In genomic region chr21:43767980-43768867, GRCh38 we compare ENCODE assay signal across 8 cellular contexts. TPM values are rescaled to one million over a fixed set of nuclear protein-coding genes. Genes with fewer than 3 reads are reported as not detected.
DNase-seq lines count a peak whose midpoint lies in the region; TF ChIP-seq lines count a peak whose summit lies in the region.

No MANE protein-coding gene starts in this region.

- H3K36me3 Mint-ChIP-seq in neural crest cell (ENCODE audit: low read depth) (no peaks in the 10 kb centered on the region), CD14-positive monocyte (peaks cover 15 to 19% of the 10 kb centered on the region in 2 donors)
- H3K36me3 Mint-ChIP-seq in T-helper 2 cell treated with Interferon-gamma antibody and Interleukin-4, amounts not matched to agents 5 μg/mL and 100 μg/mL, for 36 hours (ENCODE audit: low read depth): peaks cover 15% of the 10 kb centered on the region

- intact Hi-C loops in PC-9 (cut with micrococcal nuclease; ENCODE audit: unreplicated experiment) (loop anchor here (2.0 kb wide), 2 partner anchors 21 to 39 kb away; partner anchors contain the start of gene RRP1), esophagus squamous epithelium (cut with DNase I) (no loop called here), CD14-positive monocyte (cut with micrococcal nuclease) (no loop called here)

- DNase-seq in COLO829 (ENCODE audit: low spot score) (peak; percentile 20), PC-9 (peak; percentile 84 to 93), esophagus squamous epithelium (lab: John Stamatoyannopoulos, UW) (no peak), neural crest cell (ENCODE audit: low read depth, low spot score) (no peak), NCI-H146 (lab: John Stamatoyannopoulos, UW) (no peak), CD14-positive monocyte (ENCODE audit: low spot score) (no peak), putamen (ENCODE audit: low spot score) (no peak)
- DNase-seq in T-helper 2 cell treated with Interferon-gamma antibody and Interleukin-4, amounts not matched to agents 5 μg/mL and 100 μg/mL, for 36 hours (ENCODE audit: low spot score): no peak

- H4K20me1 ChIP-seq in PC-9 (ENCODE audit: insufficient read depth): no peaks in the 10 kb centered on the region

- no peaks in the 10 kb centered on the region for H3K9me3 ChIP-seq in PC-9 (ENCODE audit: insufficient read depth, low read depth)
- no peaks in the 10 kb centered on the region for H3K9me3 ChIP-seq in esophagus squamous epithelium

- H3K4me1 ChIP-seq in PC-9 (replicated peaks; ENCODE audit: insufficient read depth) (peaks cover 33% of the 10 kb centered on the region), esophagus squamous epithelium (peaks cover 31 to 85% (median 40%) of the 10 kb centered on the region in 3 donors)

- H3K9me3 Mint-ChIP-seq in neural crest cell: no peaks in the 10 kb centered on the region
- H3K9me3 Mint-ChIP-seq in T-helper 2 cell treated with Interferon-gamma antibody and Interleukin-4, amounts not matched to agents 5 μg/mL and 100 μg/mL, for 36 hours: no peaks in the 10 kb centered on the region
- H3K9me3 Mint-ChIP-seq in CD14-positive monocyte: peaks cover 5 to 16% (median 9%) of the 10 kb centered on the region in 7 donors

- H3K27me3 ChIP-seq in PC-9 (ENCODE audit: insufficient read depth, low read depth) (no peaks in the 10 kb centered on the region), esophagus squamous epithelium (no peaks in the 10 kb centered on the region)

- peak overlapping the region; percentile 98 for H3K27ac ChIP-seq in PC-9
- peak overlapping the region; percentile 80 to 88 (median 84) for H3K27ac ChIP-seq in esophagus squamous epithelium

- peaks cover 28% of the 10 kb centered on the region for H3K4me1 Mint-ChIP-seq in neural crest cell
- H3K4me1 Mint-ChIP-seq in T-helper 2 cell treated with Interferon-gamma antibody and Interleukin-4, amounts not matched to agents 5 μg/mL and 100 μg/mL, for 36 hours (ENCODE audit: low read depth): peaks cover 4% of the 10 kb centered on the region
- peaks cover 23% of the 10 kb centered on the region for H3K4me1 Mint-ChIP-seq in CD14-positive monocyte

- no TSS peak for BruUV-seq in PC-9 (replicated peaks; lab: Mats Ljungman, UMichigan)

- POLR2A ChIA-PET in PC-9 (lab: Charles Lee; ENCODE audit: unreplicated experiment): interaction anchor here (0.6 to 0.7 kb wide), 3 partner anchors 9 to 124 kb away, joined by 4 to 9 read pairs (median 5); no protein-coding TSS in a partner anchor

- peak overlapping the region; percentile 78 for H3K4me2 ChIP-seq in PC-9

- H3K4me3 Mint-ChIP-seq in neural crest cell (peak overlapping the region; percentile 31), CD14-positive monocyte (peak overlapping the region in 1 of 2 donors; percentile 63)
- no peak overlapping the region for H3K4me3 Mint-ChIP-seq in T-helper 2 cell treated with Interferon-gamma antibody and Interleukin-4, amounts not matched to agents 5 μg/mL and 100 μg/mL, for 36 hours

- H3K27ac Mint-ChIP-seq in neural crest cell (ENCODE audit: unreplicated experiment) (peak overlapping the region; percentile 92), CD14-positive monocyte (peak overlapping the region in 3 of 7 donors; percentile 16 to 69 (median 49))
- no peak overlapping the region for H3K27ac Mint-ChIP-seq in T-helper 2 cell treated with Interferon-gamma antibody and Interleukin-4, amounts not matched to agents 5 μg/mL and 100 μg/mL, for 36 hours

- H3K36me3 ChIP-seq in PC-9 (ENCODE audit: low read depth): peaks cover 3% of the 10 kb centered on the region
- H3K36me3 ChIP-seq in esophagus squamous epithelium: peaks cover 0 to 12% (median 2%) of the 10 kb centered on the region in 3 donors

- H3K27me3 Mint-ChIP-seq in neural crest cell (ENCODE audit: low read depth): no peaks in the 10 kb centered on the region
- no peaks in the 10 kb centered on the region for H3K27me3 Mint-ChIP-seq in T-helper 2 cell treated with Interferon-gamma antibody and Interleukin-4, amounts not matched to agents 5 μg/mL and 100 μg/mL, for 36 hours (ENCODE audit: low read depth)
- H3K27me3 Mint-ChIP-seq in CD14-positive monocyte (ENCODE audit: low read depth in 3 of 3): peaks cover 2 to 5% (median 5%) of the 10 kb centered on the region in 3 donors

- 52 to 63% methylated on average over 15 to 23 of the region's 34 CpGs for WGBS in esophagus squamous epithelium, 2 donors

- H3K9me2 ChIP-seq in PC-9 (ENCODE audit: insufficient read depth): no peaks in the 10 kb centered on the region

- CTCF ChIA-PET in PC-9 (lab: Charles Lee): no interaction called here

- H3F3A ChIP-seq in PC-9 (ENCODE audit: insufficient read depth, low read depth): peaks cover 63% of the 10 kb centered on the region

- peak overlapping the region; percentile 5; the same call in 1 of the 2 replicates for H2AFZ ChIP-seq in PC-9

- TF ChIP-seq POLR2A in esophagus squamous epithelium (IDR thresholded peaks at IDR 0.05): no peak

- TF ChIP-seq CTCF in PC-9 (conservative IDR thresholded peaks at IDR 0.05) (no peak), esophagus squamous epithelium (IDR thresholded peaks at IDR 0.05) (no peak), neural crest cell (conservative IDR thresholded peaks at IDR 0.05) (no peak), CD14-positive monocyte (IDR thresholded peaks at IDR 0.05) (no peak)

- H3K4me3 ChIP-seq in PC-9: peak overlapping the region; percentile 29; the same call in 1 of the 2 replicates
- H3K4me3 ChIP-seq in esophagus squamous epithelium: no peak overlapping the region

- peaks cover 5% of the 10 kb centered on the region for H3K79me2 ChIP-seq in PC-9 (ENCODE audit: low read depth)

RNA-seq across cellular contexts. Expression of gene CSTB, which starts 7.9 kb away (rescaled TPM):
- 88.5 and 136 TPM in 2 replicates for total RNA-seq in PC-9 (2021)
- total RNA-seq in esophagus squamous epithelium: 100 to 1,000 TPM; 375 to 700 (median 481) TPM
- total RNA-seq in neural crest cell: 37.1 and 40.9 TPM in 2 replicates
- 100 to 1,000 TPM; 115 to 120 TPM for polyA plus RNA-seq in CD14-positive monocyte

RNA-seq across cellular contexts. Expression of gene RRP1, which starts 21.2 kb away (rescaled TPM):
- total RNA-seq in PC-9 (2021) (24.9 and 28.0 TPM in 2 replicates), esophagus squamous epithelium (10 to 100 TPM; 22.5 to 37.2 (median 30.4) TPM), neural crest cell (49.0 and 49.4 TPM in 2 replicates)
- polyA plus RNA-seq in CD14-positive monocyte: 1 to 10 TPM; 2.7 to 4.6 TPM

RNA-seq across cellular contexts. Expression of gene PDXK, which starts 49.3 kb away (rescaled TPM):
- 175 and 189 TPM in 2 replicates for total RNA-seq in PC-9 (2021)
- 100 to 1,000 TPM in 2 of 4 donors, 10 to 100 TPM in 2; 42.9 to 114 (median 82.0) TPM for total RNA-seq in esophagus squamous epithelium
- 59.3 and 67.3 TPM in 2 replicates for total RNA-seq in neural crest cell
- 100 to 1,000 TPM; 210 to 214 TPM for polyA plus RNA-seq in CD14-positive monocyte

Comparison
In these comparisons a context has a peak if more than half of its experiments do, and no peak if none do; other contexts are left out.
1. DNase-seq: peak in COLO829 (single experiment) and PC-9 (2 of 2); none in esophagus squamous epithelium (single experiment), neural crest cell (single experiment), NCI-H146 (single experiment), T-helper 2 cell treated with Interferon-gamma antibody and Interleukin-4, amounts not matched to agents 5 μg/mL and 100 μg/mL, for 36 hours (single experiment), CD14-positive monocyte (single experiment) and putamen (single experiment).